In the genomic region with DNA sequence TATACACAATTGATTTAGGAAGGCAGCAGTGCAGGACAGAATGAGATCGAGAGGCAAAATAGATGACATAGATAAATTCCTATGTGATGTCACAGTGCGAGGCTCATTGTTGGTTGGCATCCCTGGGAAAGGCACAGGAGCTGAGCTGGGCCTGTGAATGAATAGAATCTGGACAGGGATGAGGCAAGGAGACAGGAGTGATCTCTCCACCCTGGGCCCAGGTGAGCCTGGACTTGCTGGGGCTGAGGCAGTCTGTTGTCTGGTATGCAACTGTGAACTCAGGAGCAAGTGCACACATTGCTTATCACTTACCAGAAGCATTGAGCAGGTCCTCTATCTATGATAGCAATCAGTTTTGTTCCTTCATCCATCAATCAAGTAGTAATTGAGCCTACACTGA, we compare ENCODE assay signal across 28 cellular contexts. TPM values are rescaled to one million over a fixed set of nuclear protein-coding genes. Genes with fewer than 3 reads are reported as not detected.
"Had no signal": no experiment of that assay in that cellular context is flagged by ENCODE, and none has a peak within 500 bp of the region (broad histone marks: within the 10 kb centered on the region; RNA-seq: fewer than 3 reads in every experiment).

No MANE protein-coding gene starts in this region.

- H3K27me3 Mint-ChIP-seq: dendritic cell treated with granulocyte-macrophage colony-stimulating factor and Interleukin-4, amounts not matched to agents 40 ng/mL and 50 ng/mL, for 4 days; naive B cell had no signal

- ATAC-seq: effector memory CD8-positive, alpha-beta T cell; gastrocnemius medialis; heart right ventricle; left cardiac atrium; left lung; left ventricle myocardium superior; lower lobe of right lung; mucosa of descending colon had no signal

- H3K36me3 Mint-ChIP-seq: mesothelial cell of epicardium, naive B cell had no signal

- DNase-seq: colonic mucosa; cortex of kidney; effector CD8-positive, alpha-beta T cell; effector memory CD8-positive, alpha-beta T cell; endodermal cell; foreskin melanocyte; gastrocnemius medialis; glutamatergic neuron; head of caudate nucleus; heart right ventricle; hippocampal formation; kidney; kidney glomerular epithelial cell; left cardiac atrium; left lung; left ventricle myocardium superior; lower lobe of right lung; mucosa of descending colon; naive B cell had no signal

- H3K27ac ChIP-seq: colonic mucosa, esophagus muscularis mucosa, gastrocnemius medialis, heart right ventricle, left lung, lower lobe of right lung had no signal

- H3K4me1 Mint-ChIP-seq: endodermal cell, mesothelial cell of epicardium had no signal

- H3K27ac Mint-ChIP-seq: dendritic cell treated with granulocyte-macrophage colony-stimulating factor and Interleukin-4, amounts not matched to agents 40 ng/mL and 50 ng/mL, for 4 days; effector memory CD8-positive, alpha-beta T cell; endodermal cell; mesothelial cell of epicardium; naive B cell had no signal

- H3K4me3 Mint-ChIP-seq: dendritic cell treated with granulocyte-macrophage colony-stimulating factor and Interleukin-4, amounts not matched to agents 40 ng/mL and 50 ng/mL, for 4 days; effector memory CD8-positive, alpha-beta T cell; endodermal cell; mesothelial cell of epicardium; naive B cell had no signal

- H3K27me3 ChIP-seq: colonic mucosa, esophagus muscularis mucosa, gastrocnemius medialis, left lung had no signal

- H3K9me3 Mint-ChIP-seq: dendritic cell treated with granulocyte-macrophage colony-stimulating factor and Interleukin-4, amounts not matched to agents 40 ng/mL and 50 ng/mL, for 4 days; effector memory CD8-positive, alpha-beta T cell; endodermal cell; mesothelial cell of epicardium; naive B cell had no signal

- H3K4me1 ChIP-seq: colonic mucosa, esophagus muscularis mucosa, heart right ventricle, left lung, lower lobe of right lung had no signal

RNA-seq across cellular contexts. Expression of a gene that starts 51.7 kb away (rescaled TPM):
- total RNA-seq: dermis microvascular lymphatic vessel endothelial cell, endodermal cell, endothelial cell of umbilical vein, epithelial cell of proximal tubule, fibroblast of villous mesenchyme, glomerular endothelial cell, lung microvascular endothelial cell had no signal
- polyA plus RNA-seq: endothelial cell of umbilical vein had no signal
